8 cellular contexts compared by ENCODE assay signal in the genomic region with DNA sequence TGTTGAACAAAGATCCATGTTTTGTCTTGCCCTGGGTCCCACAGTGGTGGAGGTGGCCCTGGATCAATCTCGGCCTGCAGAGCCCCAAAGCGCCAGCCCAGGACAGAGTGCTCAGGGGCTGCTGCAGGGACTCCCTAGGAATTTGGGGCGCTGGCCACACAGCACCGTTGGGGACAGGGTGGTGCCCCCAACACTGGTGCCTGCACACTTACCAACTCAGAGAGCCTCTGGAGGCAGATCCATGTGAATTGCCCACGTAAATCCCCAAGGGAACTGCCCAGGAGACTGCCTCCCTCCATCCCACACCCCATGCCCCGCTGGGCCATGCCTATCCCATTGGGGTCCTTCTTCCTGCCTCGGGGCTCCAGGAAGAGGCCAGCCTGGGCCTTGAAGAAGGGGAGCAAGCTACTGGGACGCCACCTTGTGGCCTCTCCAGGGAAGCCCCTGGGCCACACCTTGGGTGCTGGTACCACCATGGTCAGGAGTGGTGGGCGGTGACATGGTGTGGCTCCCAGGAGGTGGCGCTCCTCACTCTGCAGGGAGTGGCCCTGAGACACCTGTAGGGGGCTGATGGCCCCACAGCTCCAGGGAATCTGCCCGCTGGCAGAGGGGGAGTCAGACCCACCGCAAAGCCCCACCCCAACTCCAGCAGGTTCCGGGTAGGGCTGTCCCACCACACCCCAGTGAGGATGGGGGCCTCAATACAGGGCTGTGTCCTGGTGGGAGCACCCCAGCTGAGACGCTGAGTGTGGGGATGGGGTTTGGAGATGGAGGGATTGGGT. TPM values are rescaled to one million over a fixed set of nuclear protein-coding genes. Genes with fewer than 3 reads are reported as not detected.
DNase-seq lines count a peak whose midpoint lies in the region; ATAC-seq and TF ChIP-seq lines count a peak whose summit lies in the region.

No MANE protein-coding gene starts in this region.

- CTCF ChIA-PET in RWPE1 (lab: Yijun Ruan, JAX), result interaction anchor here (0.8 to 1.6 kb wide), 3 partner anchors 8 to 18 kb away, joined by 3 to 5 read pairs (median 4); no protein-coding TSS in a partner anchor

- intact Hi-C loops in heart left ventricle (cut with DNase I), result loop anchor here in 6 of 10 donors (1.0 to 10.0 kb wide), 5 partner anchors 217 to 224 kb away; no protein-coding TSS in a partner anchor

- WGBS in heart left ventricle, 4 donors, result 44 to 51% (median 46%) methylated on average over 13 to 14 of the region's 14 CpGs

- no peak for TF ChIP-seq POLR2A in heart left ventricle (IDR thresholded peaks at IDR 0.05)

- TF ChIP-seq CTCF in RWPE1 (conservative IDR thresholded peaks at IDR 0.05; ENCODE audit: low read depth) (peak; percentile 54), heart left ventricle (IDR thresholded peaks at IDR 0.05) (peak; percentile 57 to 76 (median 63))

- H3K27ac ChIP-seq in RWPE1 (no peak overlapping the region), heart left ventricle (no peak overlapping the region)

- DNase-seq in CMK (ENCODE audit: low read depth) (peak; percentile 48), HS-27A (ENCODE audit: low read depth) (peak; percentile 40), RWPE1 (ENCODE audit: low spot score) (peak; percentile 41), heart left ventricle (peak in 2 of 5 donors; percentile 56 to 62), pons (ENCODE audit: low spot score) (no peak)
- peak; percentile 89 for DNase-seq in activated effector memory CD4-positive, alpha-beta T cell treated with anti-CD3 and anti-CD28 coated beads, Interleukin-2, amount 50 U/mL, for 16 hours
- peak; percentile 67 to 74 (median 69) for DNase-seq in stimulated activated CD4-positive, alpha-beta T cell treated with anti-CD3 and anti-CD28 coated beads, Interleukin-12 subunit alpha, Interleukin-12 subunit beta, amount 100 ng/mL, for 48 hours (ENCODE audit: low read depth in 2 of 3, low spot score in 1 of 3)

- H3K4me1 ChIP-seq in heart left ventricle, result peaks cover 0 to 5% (median 0%) of the 10 kb centered on the region in 12 donors

- no peak overlapping the region for H3K4me3 ChIP-seq in heart left ventricle

- H3K9me3 ChIP-seq in heart left ventricle, result no peaks in the 10 kb centered on the region

- ATAC-seq in GM19351 (IDR thresholded peaks at IDR 0.05; ENCODE audit: unreplicated experiment) (peak; percentile 92), heart left ventricle (peak; percentile 46 to 77 (median 74))

- no peaks in the 10 kb centered on the region for H3K36me3 ChIP-seq in heart left ventricle

- POLR2A ChIA-PET in RWPE1 (lab: Yijun Ruan, JAX; ENCODE audit: low non-redundant PET), result no interaction called here

- no peaks in the 10 kb centered on the region for H3K27me3 ChIP-seq in heart left ventricle

RNA-seq across cellular contexts. Expression of a gene that starts 22.8 kb away (rescaled TPM):
- total RNA-seq in heart left ventricle, result not detected
- polyA plus RNA-seq in heart left ventricle, result not detected

RNA-seq across cellular contexts. Expression of a gene that starts 23.1 kb away (rescaled TPM):
- 10 to 100 TPM in 2 of 9 donors, 1 to 10 TPM in 7; 2.6 to 11.9 (median 5.6) TPM for total RNA-seq in heart left ventricle
- 1 to 10 TPM; 4.3 to 5.0 TPM for polyA plus RNA-seq in heart left ventricle

RNA-seq across cellular contexts. Expression of a gene that starts 27.3 kb away (rescaled TPM):
- total RNA-seq in heart left ventricle, result 10 to 100 TPM; 24.3 to 45.7 (median 30.8) TPM
- polyA plus RNA-seq in heart left ventricle, result 10 to 100 TPM; 10.6 to 36.3 TPM
